33 cellular contexts compared by ENCODE assay signal in the genomic region with DNA sequence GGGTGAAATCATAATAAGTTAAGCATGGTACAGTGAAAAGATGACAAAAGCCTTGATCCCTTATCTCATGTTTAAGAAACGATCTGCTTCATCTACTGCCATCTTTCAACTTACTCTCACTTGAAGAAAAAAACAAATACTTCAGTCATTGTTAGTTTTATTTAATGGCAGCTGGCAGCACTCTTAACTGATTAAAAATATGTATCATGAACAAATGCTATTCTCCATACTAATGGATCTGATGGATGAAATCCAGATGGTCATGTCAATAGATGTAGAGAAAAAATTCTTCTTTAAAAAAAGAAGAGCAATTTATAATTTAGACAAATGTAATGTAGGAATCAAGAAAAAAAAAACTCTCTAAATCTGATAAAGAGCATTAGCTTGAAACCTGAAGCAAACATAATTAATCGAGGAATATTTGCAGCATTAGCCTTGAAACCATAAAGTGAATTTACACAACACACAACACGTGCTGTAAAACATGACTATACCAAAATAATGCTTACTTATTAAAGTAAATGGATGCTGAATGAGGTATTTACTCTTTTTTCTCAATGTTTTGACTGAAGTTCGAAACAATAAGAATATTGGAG.
"Had no signal": no experiment of that assay in that cellular context is flagged by ENCODE, and none has a peak within 500 bp of the region (broad histone marks: within the 10 kb centered on the region; RNA-seq: fewer than 3 reads in every experiment).

No MANE protein-coding gene starts in this region.

- H3K9me3 ChIP-seq: adrenal gland, colonic mucosa, gastrocnemius medialis, lower lobe of right lung, mucosa of descending colon, testis, transverse colon had no signal

- H3K79me2 ChIP-seq: hepatocyte had no signal

- H3K36me3 Mint-ChIP-seq: activated CD8-positive, alpha-beta memory T cell treated with anti-CD3 and anti-CD28 coated beads, Interleukin-2, amount 10 ng/mL, durations not matched to agents 7 days and 5 days; activated naive CD8-positive, alpha-beta T cell; brain; natural killer cell treated with Interleukin-12 subunit alpha and Interleukin-12 subunit beta and Interleukin-15 and Interleukin-18, amount 100 ng/mL, for 72 hours; WTC11 had no signal

- H3K4me2 ChIP-seq: hepatocyte had no signal

- H3K27me3 Mint-ChIP-seq: activated CD8-positive, alpha-beta memory T cell treated with anti-CD3 and anti-CD28 coated beads, Interleukin-2, amount 10 ng/mL, durations not matched to agents 7 days and 5 days; activated naive CD8-positive, alpha-beta T cell; brain; natural killer cell treated with Interleukin-12 subunit alpha and Interleukin-12 subunit beta and Interleukin-15 and Interleukin-18, amount 100 ng/mL, for 72 hours; progenitor cell of endocrine pancreas; T-helper 17 cell had no signal

- H3K4me3 ChIP-seq: adrenal gland, cardiac muscle cell, colonic mucosa, gastrocnemius medialis, hepatocyte, lower lobe of right lung, mucosa of descending colon, skin epidermis, testis, transverse colon had no signal

- H3K27ac ChIP-seq: adrenal gland, cardiac muscle cell, colonic mucosa, gastrocnemius medialis, hepatocyte, lower lobe of right lung, skin epidermis, testis, transverse colon had no signal

- H3K4me1 Mint-ChIP-seq: activated CD8-positive, alpha-beta memory T cell treated with anti-CD3 and anti-CD28 coated beads, Interleukin-2, amount 10 ng/mL, durations not matched to agents 7 days and 5 days; brain; T-helper 17 cell; WTC11 had no signal

- H3K27ac Mint-ChIP-seq: activated CD8-positive, alpha-beta memory T cell treated with anti-CD3 and anti-CD28 coated beads, Interleukin-2, amount 10 ng/mL, durations not matched to agents 7 days and 5 days; activated CD8-positive, alpha-beta T cell treated with anti-CD3 and anti-CD28 coated beads, Interleukin-2, amount 10 ng/mL, durations not matched to agents 7 days and 5 days; activated naive CD8-positive, alpha-beta T cell; natural killer cell treated with Interleukin-12 subunit alpha and Interleukin-12 subunit beta and Interleukin-15 and Interleukin-18, amount 100 ng/mL, for 72 hours; progenitor cell of endocrine pancreas; T-helper 17 cell; WTC11 had no signal

- ATAC-seq: activated CD8-positive, alpha-beta memory T cell treated with anti-CD3 and anti-CD28 coated beads, Interleukin-2, amount 10 ng/mL, durations not matched to agents 7 days and 5 days; activated CD8-positive, alpha-beta T cell treated with anti-CD3 and anti-CD28 coated beads, Interleukin-2, amount 10 ng/mL, durations not matched to agents 7 days and 5 days; gastrocnemius medialis; left lobe of liver; lower lobe of right lung; mucosa of descending colon; natural killer cell treated with Interleukin-12 subunit alpha and Interleukin-12 subunit beta and Interleukin-15 and Interleukin-18, amount 100 ng/mL, for 72 hours; sciatic nerve; stimulated activated naive CD8-positive, alpha-beta T cell treated with anti-CD3 and anti-CD28 coated beads, Interleukin-15, Interleukin-2, amounts not matched to agents 100 U/mL and 50 U/mL, for 24 hours; T-helper 17 cell; WTC11 had no signal

- H3K27me3 ChIP-seq: adrenal gland, cardiac muscle cell, colonic mucosa, gastrocnemius medialis, hepatocyte, testis, transverse colon had no signal

- DNase-seq: activated CD4-positive, alpha-beta T cell treated with anti-CD3 and anti-CD28 coated beads for 1 hour; activated CD4-positive, alpha-beta T cell treated with anti-CD3 and anti-CD28 coated beads, Interleukin-2, amount 50 U/mL, for 1 hour; activated CD8-positive, alpha-beta memory T cell treated with anti-CD3 and anti-CD28 coated beads, Interleukin-2, amount 10 ng/mL, durations not matched to agents 7 days and 5 days; activated CD8-positive, alpha-beta T cell treated with anti-CD3 and anti-CD28 coated beads, Interleukin-2, amount 10 ng/mL, durations not matched to agents 7 days and 5 days; activated naive CD4-positive, alpha-beta T cell treated with Interleukin-2 at 50 U/mL for 16 hours; activated T-cell treated with anti-CD3 and anti-CD28 coated beads, Interleukin-2, amount 50 U/mL, for 48 hours; adrenal gland; aorta; cerebellar nuclear complex; colonic mucosa; effector CD8-positive, alpha-beta T cell; gastrocnemius medialis; lower lobe of right lung; mesenchymal stem cell; mucosa of descending colon; retina; stimulated activated CD4-positive, alpha-beta T cell treated with anti-CD3 and anti-CD28 coated beads, Interleukin-12 subunit alpha, Interleukin-12 subunit beta, amount 100 ng/mL, for 4 hours; stimulated activated CD4-positive, alpha-beta T cell treated with anti-CD3 and anti-CD28 coated beads, Interleukin-4, amount 100 ng/mL, for 1 hour; stimulated activated naive CD8-positive, alpha-beta T cell treated with anti-CD3 and anti-CD28 coated beads, Interleukin-15, Interleukin-2, amounts not matched to agents 100 U/mL and 50 U/mL, for 24 hours; T-helper 17 cell; T1000; testis; transverse colon had no signal

- H3K4me1 ChIP-seq: adrenal gland, colonic mucosa, gastrocnemius medialis, testis, transverse colon had no signal

- H3K36me3 ChIP-seq: adrenal gland, cardiac muscle cell, colonic mucosa, gastrocnemius medialis, lower lobe of right lung, transverse colon had no signal

- H3K4me3 Mint-ChIP-seq: activated CD8-positive, alpha-beta memory T cell treated with anti-CD3 and anti-CD28 coated beads, Interleukin-2, amount 10 ng/mL, durations not matched to agents 7 days and 5 days; activated CD8-positive, alpha-beta T cell treated with anti-CD3 and anti-CD28 coated beads, Interleukin-2, amount 10 ng/mL, durations not matched to agents 7 days and 5 days; activated naive CD8-positive, alpha-beta T cell; brain; natural killer cell treated with Interleukin-12 subunit alpha and Interleukin-12 subunit beta and Interleukin-15 and Interleukin-18, amount 100 ng/mL, for 72 hours; T-helper 17 cell; WTC11 had no signal

- H2AFZ ChIP-seq: hepatocyte had no signal
